3 cellular contexts compared by ENCODE assay signal in genomic region chr18:69138088-69138487, GRCh38.
"Had no signal": no experiment of that assay in that cellular context is flagged by ENCODE, and none has a peak within 500 bp of the region (broad histone marks: within the 10 kb centered on the region; RNA-seq: fewer than 3 reads in every experiment).

No MANE protein-coding gene starts in this region.

- ATAC-seq: GM12878 had no signal

- H3K4me3 ChIP-seq: GM12878 had no signal

- DNase-seq: GDM1, GF-D8 had no signal
